In genomic region chr19:30605333-30605732, GRCh38 we compare ENCODE assay signal across 26 cellular contexts.
"Had no signal": no experiment of that assay in that cellular context is flagged by ENCODE, and none has a peak within 500 bp of the region (broad histone marks: within the 10 kb centered on the region; RNA-seq: fewer than 3 reads in every experiment).

No MANE protein-coding gene starts in this region.

- ATAC-seq: stimulated activated effector memory CD8-positive, alpha-beta T cell treated with anti-CD3 and anti-CD28 coated beads, Interleukin-12 subunit alpha, Interleukin-12 subunit beta, amount 100 ng/mL, for 72 hours; stimulated activated memory B cell treated with anti-CD40 and anti-IgM and Interleukin-4, amounts not matched to agents 10 μg/mL and 1 μg/mL and 100 μg/mL, for 72 hours; stimulated activated naive B cell treated with anti-CD40 and anti-IgM and Interleukin-4, amounts not matched to agents 10 μg/mL and 1 μg/mL and 100 μg/mL, for 72 hours; stimulated activated naive CD8-positive, alpha-beta T cell treated with anti-CD3 and anti-CD28 coated beads, Interleukin-15, amount 100 ng/mL, for 72 hours; stimulated activated naive CD8-positive, alpha-beta T cell treated with anti-CD3 and anti-CD28 coated beads, Interleukin-15, Interleukin-2, amounts not matched to agents 100 U/mL and 50 U/mL, for 24 hours; upper lobe of right lung had no signal

- H3K27ac ChIP-seq: stomach, suprapubic skin, testis, thoracic aorta, thyroid gland, tibial artery, tibial nerve, transverse colon, upper lobe of left lung, upper lobe of right lung, uterus, vagina had no signal

- H3K36me3 ChIP-seq: stomach, suprapubic skin, thoracic aorta, thyroid gland, tibial artery, tibial nerve, transverse colon, upper lobe of left lung, upper lobe of right lung, uterus, vagina had no signal

- H3K9me3 ChIP-seq: stomach, suprapubic skin, testis, thoracic aorta, thyroid gland, tibial artery, tibial nerve, transverse colon, upper lobe of left lung, upper lobe of right lung, uterus, vagina had no signal

- H3K27me3 ChIP-seq: suprapubic skin, testis, thyroid gland, tibial artery, tibial nerve, transverse colon, upper lobe of left lung, upper lobe of right lung, uterus, vagina had no signal

- H3K4me3 ChIP-seq: stomach, suprapubic skin, testis, thoracic aorta, thyroid gland, tibial artery, tibial nerve, transverse colon, upper lobe of left lung, upper lobe of right lung, uterus, vagina had no signal

- FAIRE-seq: urothelium cell line had no signal

- H3K4me1 ChIP-seq: stomach, suprapubic skin, testis, thyroid gland, tibial artery, tibial nerve, transverse colon, upper lobe of left lung, upper lobe of right lung, uterus, vagina had no signal

- DNase-seq: stimulated activated CD4-positive, alpha-beta T cell treated with anti-CD3 and anti-CD28 coated beads, Interleukin-2, amount 100 ng/mL, for 48 hours; stimulated activated CD4-positive, alpha-beta T cell treated with anti-CD3 and anti-CD28 coated beads, Interleukin-4, amount 100 ng/mL, for 1 hour; stimulated activated CD4-positive, alpha-beta T cell treated with anti-CD3 and anti-CD28 coated beads, Interleukin-4, amount 100 ng/mL, for 24 hours; stimulated activated CD4-positive, alpha-beta T cell treated with anti-CD3 and anti-CD28 coated beads, Interleukin-4, amount 100 ng/mL, for 4 hours; stimulated activated CD8-positive, alpha-beta memory T cell treated with anti-CD3 and anti-CD28 coated beads, Interleukin-4, amount 100 ng/mL, for 48 hours; stimulated activated naive B cell treated with anti-CD40 and anti-IgM and Interleukin-4, amounts not matched to agents 10 μg/mL and 1 μg/mL and 100 μg/mL, for 72 hours; stimulated activated naive CD4-positive, alpha-beta T cell; stimulated activated naive CD4-positive, alpha-beta T cell treated with Interleukin-2 at 50 U/mL for 16 hours; stimulated activated naive CD8-positive, alpha-beta T cell treated with anti-CD3 and anti-CD28 coated beads, Interleukin-15, amount 100 ng/mL, for 72 hours; stimulated activated naive CD8-positive, alpha-beta T cell treated with anti-CD3 and anti-CD28 coated beads, Interleukin-15, Interleukin-2, amounts not matched to agents 100 U/mL and 50 U/mL, for 24 hours; stomach; testis; thyroid gland; tibial artery; transverse colon; trophoblast cell; upper lobe of left lung; upper lobe of right lung; uterus had no signal
